Comparison of ENCODE assay signal across 10 cellular contexts in the genomic region with DNA sequence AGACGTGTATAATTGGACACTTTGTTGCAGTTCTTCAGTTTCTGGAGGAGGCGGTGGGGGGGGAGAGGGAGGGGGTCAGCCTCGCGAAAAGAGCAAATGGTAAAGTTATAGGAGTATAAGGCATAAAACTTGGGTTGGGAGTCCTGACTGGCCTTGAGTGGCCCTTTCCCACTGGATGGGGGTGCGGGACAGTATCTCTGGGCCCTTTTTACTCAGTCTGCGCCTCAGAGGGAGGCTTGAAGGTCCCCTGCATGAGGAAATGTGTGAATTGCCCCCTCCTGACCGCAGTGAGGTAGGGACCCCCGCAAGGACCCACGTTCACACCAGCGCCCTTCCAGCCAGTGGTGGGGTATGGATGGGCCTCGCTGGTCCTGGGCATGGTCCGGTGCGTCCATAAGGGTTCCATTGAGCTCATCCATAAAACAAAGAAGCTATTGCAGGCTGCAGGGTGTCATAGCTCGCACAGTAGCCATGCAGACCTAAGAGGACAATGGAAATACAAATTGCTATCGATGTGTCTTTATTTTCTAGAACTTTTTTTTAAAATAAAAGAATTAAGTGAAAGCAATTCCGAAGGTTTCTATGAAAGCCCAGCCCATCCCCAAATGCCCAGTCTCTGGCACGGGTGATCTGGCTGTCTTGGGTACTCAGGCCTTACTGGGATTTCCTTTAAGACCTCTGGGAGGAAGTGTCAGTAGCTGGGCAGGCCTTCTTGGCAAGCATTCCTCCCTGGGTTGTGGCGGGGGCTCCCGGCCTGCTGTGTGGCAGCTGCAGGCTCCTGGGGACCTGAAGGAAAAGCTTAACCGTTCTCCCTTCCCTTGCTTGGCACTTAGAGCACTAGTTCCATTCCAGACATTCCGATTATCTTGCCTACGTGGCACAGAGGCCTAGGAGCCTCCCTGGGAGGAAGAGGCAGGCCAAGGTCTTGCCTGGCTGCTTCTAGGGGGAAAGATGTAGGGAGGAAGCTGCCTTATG. TPM values are rescaled to one million over a fixed set of nuclear protein-coding genes. Genes with fewer than 3 reads are reported as not detected.
DNase-seq lines count a peak whose midpoint lies in the region; ATAC-seq and TF ChIP-seq lines count a peak whose summit lies in the region.
"Had no signal": no experiment of that assay in that cellular context is flagged by ENCODE, and none has a peak within 500 bp of the region (broad histone marks: within the 10 kb centered on the region; RNA-seq: fewer than 3 reads in every experiment).

No MANE protein-coding gene starts in this region.

- no peak for TF ChIP-seq CTCF in suprapubic skin (IDR thresholded peaks at IDR 0.05)

- no peak for TF ChIP-seq POLR2A in suprapubic skin (IDR thresholded peaks at IDR 0.05)

- H3K9ac ChIP-seq in HUES6 (ENCODE audit: low read length), result peak overlapping the region; percentile 76

- H3K27me3 ChIP-seq in HUES6 (ENCODE audit: control insufficient read depth, insufficient read depth, low read length), result peaks cover 13% of the 10 kb centered on the region
- H3K27me3 ChIP-seq in suprapubic skin, result peaks cover 12% of the 10 kb centered on the region

- H3K4me1 ChIP-seq in HUES6 (ENCODE audit: control insufficient read depth, insufficient read depth, low read length) (peaks cover 8% of the 10 kb centered on the region), suprapubic skin (peaks cover 35% of the 10 kb centered on the region)

- WGBS in suprapubic skin, result 37% methylated on average over 22 of the region's 22 CpGs

- ATAC-seq in GM19328 (IDR thresholded peaks at IDR 0.05; ENCODE audit: unreplicated experiment), result no peak

- no peak for TF ChIP-seq EP300 in suprapubic skin (IDR thresholded peaks at IDR 0.05)

- peak overlapping the region; percentile 80 for H3K4me3 ChIP-seq in HUES6 (ENCODE audit: low read depth, low read length)
- H3K4me3 ChIP-seq in suprapubic skin, result peak overlapping the region; percentile 75

- peak; percentile 65 for DNase-seq in dedifferentiated amniotic fluid mesenchymal stem cell (ENCODE audit: extremely low spot score)
- DNase-seq in left kidney (ENCODE audit: low read depth, low spot score), result peak; percentile 38
- DNase-seq in suprapubic skin (ENCODE audit: low spot score in 2 of 2), result no peak
- no peak for DNase-seq in stimulated activated CD4-positive, alpha-beta T cell treated with anti-CD3 and anti-CD28 coated beads, Interleukin-2, amount 100 ng/mL, for 24 hours
- DNase-seq in activated CD4-positive, alpha-beta T cell treated with anti-CD3 and anti-CD28 coated beads for 48 hours, result no peak
- DNase-seq in activated naive CD4-positive, alpha-beta T cell (lab: John Stamatoyannopoulos, UW), result no peak
- DNase-seq: dermis blood vessel endothelial cell; NK-92 treated with Interleukin-12 subunit alpha and Interleukin-12 subunit beta, amount 100 ng/mL, for 24 hours had no signal

- H3K9me3 ChIP-seq in HUES6 (ENCODE audit: control insufficient read depth, insufficient read depth, low read depth, low read length) (no peaks in the 10 kb centered on the region), suprapubic skin (no peaks in the 10 kb centered on the region)

- peaks cover 25% of the 10 kb centered on the region for H3K36me3 ChIP-seq in HUES6 (ENCODE audit: control insufficient read depth, insufficient read depth, low read length)
- peaks cover 6% of the 10 kb centered on the region for H3K36me3 ChIP-seq in suprapubic skin

- H3K27ac ChIP-seq in HUES6 (ENCODE audit: low read depth, low read length), result no peak overlapping the region
- H3K27ac ChIP-seq in suprapubic skin, result peak overlapping the region; percentile 25

RNA-seq across cellular contexts. Expression of a gene that starts 1.4 kb away (rescaled TPM):
- 10 to 100 TPM; 14.5 to 31.7 (median 23.4) TPM for total RNA-seq in suprapubic skin

Comparison
In these comparisons a context has a peak if more than half of its experiments do, and no peak if none do; other contexts are left out.
1. DNase-seq: peak in dedifferentiated amniotic fluid mesenchymal stem cell (single experiment) and left kidney (single experiment); none in suprapubic skin (0 of 2), stimulated activated CD4-positive, alpha-beta T cell treated with anti-CD3 and anti-CD28 coated beads, Interleukin-2, amount 100 ng/mL, for 24 hours (0 of 2), activated CD4-positive, alpha-beta T cell treated with anti-CD3 and anti-CD28 coated beads for 48 hours (single experiment) and activated naive CD4-positive, alpha-beta T cell (0 of 4).